Comparison of ENCODE assay signal across 1 cellular context in genomic region chr7:121341933-121342332, GRCh38.
TF ChIP-seq lines count a peak whose summit lies in the region.

No MANE protein-coding gene starts in this region.

TF ChIP-seq in IMR-90, 13 proteins besides CTCF, POLR2A, EP300 and RAD21 (continued from another document):
- TF ChIP-seq FOS (IDR thresholded peaks at IDR 0.05; ENCODE audit: low read depth, low read length), result no peak
- no peak for TF ChIP-seq NFE2L2 (IDR thresholded peaks at IDR 0.05; ENCODE audit: low read depth, low read length)
- TF ChIP-seq, protein P1, sequence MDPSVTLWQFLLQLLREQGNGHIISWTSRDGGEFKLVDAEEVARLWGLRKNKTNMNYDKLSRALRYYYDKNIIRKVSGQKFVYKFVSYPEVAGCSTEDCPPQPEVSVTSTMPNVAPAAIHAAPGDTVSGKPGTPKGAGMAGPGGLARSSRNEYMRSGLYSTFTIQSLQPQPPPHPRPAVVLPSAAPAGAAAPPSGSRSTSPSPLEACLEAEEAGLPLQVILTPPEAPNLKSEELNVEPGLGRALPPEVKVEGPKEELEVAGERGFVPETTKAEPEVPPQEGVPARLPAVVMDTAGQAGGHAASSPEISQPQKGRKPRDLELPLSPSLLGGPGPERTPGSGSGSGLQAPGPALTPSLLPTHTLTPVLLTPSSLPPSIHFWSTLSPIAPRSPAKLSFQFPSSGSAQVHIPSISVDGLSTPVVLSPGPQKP (IDR thresholded peaks at IDR 0.05; ENCODE audit: borderline replicate concordance, low read depth, low read length), result no peak
- TF ChIP-seq BHLHE40 (IDR thresholded peaks at IDR 0.05; ENCODE audit: low read depth, low read length), result no peak
- TF ChIP-seq USF2 (IDR thresholded peaks at IDR 0.05; ENCODE audit: low read depth, low read length), result no peak
- no peak for TF ChIP-seq CEBPB (IDR thresholded peaks at IDR 0.05; ENCODE audit: low read depth, low read length)
- no peak for TF ChIP-seq MAZ (IDR thresholded peaks at IDR 0.05; ENCODE audit: borderline replicate concordance, low read depth, low read length)
- TF ChIP-seq CHD1 (IDR thresholded peaks at IDR 0.05; ENCODE audit: low read depth, low read length), result no peak
- TF ChIP-seq MXI1 (IDR thresholded peaks at IDR 0.05; ENCODE audit: borderline replicate concordance, low read depth, low read length), result no peak
- TF ChIP-seq SMC3 (IDR thresholded peaks at IDR 0.05; ENCODE audit: low read depth, low read length), result no peak
- no peak for TF ChIP-seq RCOR1 (IDR thresholded peaks at IDR 0.05; ENCODE audit: insufficient replicate concordance, low read length)
